ENCODE assay signal across 21 cellular contexts in the genomic region with DNA sequence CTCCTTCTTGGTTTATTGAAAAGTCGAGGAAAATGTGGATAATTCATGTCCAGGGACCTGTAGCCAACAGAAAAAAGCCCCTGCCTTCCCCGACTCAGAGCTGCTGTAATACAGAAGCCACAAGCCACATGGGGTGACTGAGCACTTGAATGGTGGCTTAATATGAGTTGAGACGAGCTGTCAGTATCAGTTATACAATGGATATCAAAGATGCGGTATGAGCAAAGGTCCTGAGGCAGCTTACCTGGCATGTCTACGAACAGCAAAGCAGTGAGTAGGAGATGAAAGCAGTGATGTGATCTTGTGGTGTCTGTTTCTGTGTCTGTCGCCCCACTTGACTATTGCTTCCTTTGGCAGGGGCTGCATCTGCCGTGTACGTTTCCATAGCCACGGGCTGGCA. TPM values are rescaled to one million over a fixed set of nuclear protein-coding genes. Genes with fewer than 3 reads are reported as not detected.
"Had no signal": no experiment of that assay in that cellular context is flagged by ENCODE, and none has a peak within 500 bp of the region (broad histone marks: within the 10 kb centered on the region; RNA-seq: fewer than 3 reads in every experiment).

No MANE protein-coding gene starts in this region.

- H3K27me3 Mint-ChIP-seq: stimulated activated naive CD8-positive, alpha-beta T cell treated with anti-CD3 and anti-CD28 coated beads, Interleukin-15, Interleukin-2, amounts not matched to agents 100 ng/mL and 50 ng/mL, for 24 hours; type B pancreatic cell had no signal

- H3K36me3 ChIP-seq: ascending aorta, gastroesophageal sphincter, spleen, suprapubic skin had no signal

- H3K9me3 ChIP-seq: ascending aorta, gastroesophageal sphincter, spleen, suprapubic skin had no signal

- H3K9me3 Mint-ChIP-seq: naive thymus-derived CD4-positive, alpha-beta T cell; stimulated activated naive CD8-positive, alpha-beta T cell treated with anti-CD3 and anti-CD28 coated beads, Interleukin-15, Interleukin-2, amounts not matched to agents 100 ng/mL and 50 ng/mL, for 24 hours; type B pancreatic cell had no signal

- H3K27me3 ChIP-seq: ascending aorta, gastroesophageal sphincter, spleen, suprapubic skin had no signal

- H3K4me3 ChIP-seq: ascending aorta, gastroesophageal sphincter, spleen, suprapubic skin had no signal

- H3K27ac Mint-ChIP-seq: stimulated activated naive CD8-positive, alpha-beta T cell treated with anti-CD3 and anti-CD28 coated beads, Interleukin-15, Interleukin-2, amounts not matched to agents 100 ng/mL and 50 ng/mL, for 24 hours; T-helper 1 cell treated with Interleukin-12 subunit alpha and Interleukin-12 subunit beta and Interleukin-4 antibody, amounts not matched to agents 30 μg/mL and 1 μg/mL, for 36 hours; type B pancreatic cell had no signal

- ATAC-seq: esophagus mucosa; gastroesophageal sphincter; left cardiac atrium; naive thymus-derived CD4-positive, alpha-beta T cell had no signal

- H3K4me3 Mint-ChIP-seq: naive thymus-derived CD4-positive, alpha-beta T cell; stimulated activated naive CD8-positive, alpha-beta T cell treated with anti-CD3 and anti-CD28 coated beads, Interleukin-15, Interleukin-2, amounts not matched to agents 100 ng/mL and 50 ng/mL, for 24 hours; T-helper 1 cell treated with Interleukin-12 subunit alpha and Interleukin-12 subunit beta and Interleukin-4 antibody, amounts not matched to agents 30 μg/mL and 1 μg/mL, for 36 hours; type B pancreatic cell had no signal

- H3K27ac ChIP-seq: ascending aorta, gastroesophageal sphincter, spleen, suprapubic skin had no signal

- DNase-seq: activated CD4-positive, alpha-beta T cell treated with anti-CD3 and anti-CD28 coated beads, Interleukin-2, amount 50 U/mL, for 4 hours; activated CD4-positive, CD25-positive, alpha-beta regulatory T cell treated with anti-CD3 and anti-CD28 coated beads, Interleukin-2, amount 50 U/mL, for 72 hours; activated naive CD4-positive, alpha-beta T cell treated with Interleukin-2 at 50 U/mL for 16 hours; effector CD8-positive, alpha-beta T cell; left cardiac atrium; mesendoderm; naive thymus-derived CD4-positive, alpha-beta T cell; nucleus accumbens; spleen; stimulated activated CD8-positive, alpha-beta memory T cell treated with anti-CD3 and anti-CD28 coated beads, Interleukin-4, amount 100 ng/mL, for 48 hours had no signal

- H3K36me3 Mint-ChIP-seq: type B pancreatic cell had no signal

RNA-seq across cellular contexts. Expression of a gene that starts 12.2 kb away (rescaled TPM):
- total RNA-seq: ascending aorta had no signal

RNA-seq across cellular contexts. Expression of a gene that starts 51.9 kb away (rescaled TPM):
- total RNA-seq: ascending aorta; cerebellum; esophagus mucosa; gastroesophageal sphincter; left cardiac atrium; lower leg skin; mucosa of gallbladder; naive thymus-derived CD4-positive, alpha-beta T cell; spleen; suprapubic skin had no signal
- polyA plus RNA-seq: adipose tissue; naive thymus-derived CD4-positive, alpha-beta T cell; spleen had no signal

RNA-seq across cellular contexts. Expression of a gene that starts 56.7 kb away (rescaled TPM):
- total RNA-seq: ascending aorta; cerebellum; esophagus mucosa; gastroesophageal sphincter; left cardiac atrium; mucosa of gallbladder; naive thymus-derived CD4-positive, alpha-beta T cell; spleen; suprapubic skin had no signal
- polyA plus RNA-seq: adipose tissue; naive thymus-derived CD4-positive, alpha-beta T cell; spleen had no signal

RNA-seq across cellular contexts. Expression of a gene that starts 59.6 kb away (rescaled TPM):
- total RNA-seq: ascending aorta; cerebellum; esophagus mucosa; gastroesophageal sphincter; left cardiac atrium; lower leg skin; mucosa of gallbladder; naive thymus-derived CD4-positive, alpha-beta T cell; spleen; suprapubic skin had no signal
- polyA plus RNA-seq: adipose tissue; naive thymus-derived CD4-positive, alpha-beta T cell; spleen had no signal
